ENCODE assay signal across 13 cellular contexts in the genomic region with DNA sequence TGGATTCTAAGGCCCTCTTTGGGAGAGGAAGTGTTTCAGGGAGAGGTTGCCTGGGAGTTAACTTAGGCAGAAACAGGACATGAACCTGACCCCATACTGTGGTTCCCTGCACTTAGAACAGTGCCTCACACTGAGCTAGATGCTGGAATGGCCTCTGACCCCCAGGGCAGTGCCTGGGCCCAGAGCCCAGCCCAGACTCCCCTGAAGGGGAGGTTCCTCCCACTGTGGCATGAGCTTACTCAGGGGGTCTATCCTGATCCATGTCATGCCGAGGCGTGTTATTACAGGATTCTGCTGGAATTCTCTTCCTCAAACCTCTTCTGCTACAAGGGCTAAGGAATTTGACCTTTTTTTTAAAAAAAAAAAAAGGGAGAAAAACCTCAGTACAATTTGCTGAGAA.
DNase-seq lines count a peak whose midpoint lies in the region; TF ChIP-seq lines count a peak whose summit lies in the region.
"Had no signal": no experiment of that assay in that cellular context is flagged by ENCODE, and none has a peak within 500 bp of the region (broad histone marks: within the 10 kb centered on the region; RNA-seq: fewer than 3 reads in every experiment).

No MANE protein-coding gene starts in this region.

- H3K9me2 ChIP-seq in Karpas-422 (replicated peaks; ENCODE audit: insufficient read depth, low read length), result no peaks in the 10 kb centered on the region

- H3K4me1 Mint-ChIP-seq in activated CD4-positive, alpha-beta T cell treated with anti-CD3 and anti-CD28 coated beads, Interleukin-2, amount 10 ng/mL, durations not matched to agents 7 days and 5 days, result peaks cover 29% of the 10 kb centered on the region
- peaks cover 86% of the 10 kb centered on the region for H3K4me1 Mint-ChIP-seq in nephron

- H4K20me1 ChIP-seq in Karpas-422 (ENCODE audit: insufficient read depth, low read depth, low read length), result peaks cover 3% of the 10 kb centered on the region; the same call in 1 of the 2 replicates

- no peak for TF ChIP-seq EP300 in transverse colon (IDR thresholded peaks at IDR 0.05; ENCODE audit: low read depth)

- H3K9ac ChIP-seq in Karpas-422 (ENCODE audit: low read length), result no peak overlapping the region
- H3K9ac ChIP-seq: KMS-11 had no signal

- H3K27me3 ChIP-seq in transverse colon, result no peaks in the 10 kb centered on the region
- no peaks in the 10 kb centered on the region for H3K27me3 ChIP-seq in Karpas-422 (ENCODE audit: low read length)

- no peak for TF ChIP-seq POLR2A in transverse colon (IDR thresholded peaks at IDR 0.05)

- in situ Hi-C loops in transverse colon (cut with MboI; ENCODE audit: low pct_ligation_motif_present in 1 of 4, low pct_unique_long_range_greater_than_20kb in 1 of 4, low sequenced_read_pairs in 3 of 4), result no loop called here

- POLR2A ChIA-PET in activated CD4-positive, alpha-beta T cell treated with anti-CD3 and anti-CD28 coated beads, Interleukin-2, amount 10 ng/mL, durations not matched to agents 7 days and 5 days (lab: Charles Lee), result interaction anchor here (0.7 kb wide), 1 partner anchor 37 kb away, joined by 3 read pairs; no protein-coding TSS in a partner anchor

- no peaks in the 10 kb centered on the region for H3K36me3 ChIP-seq in transverse colon
- no peaks in the 10 kb centered on the region for H3K36me3 ChIP-seq in Karpas-422 (ENCODE audit: insufficient read depth, low read length)

- CTCF ChIA-PET in activated CD4-positive, alpha-beta T cell treated with anti-CD3 and anti-CD28 coated beads, Interleukin-2, amount 10 ng/mL, durations not matched to agents 7 days and 5 days (lab: Charles Lee), result interaction anchor here (0.9 to 1.1 kb wide), 3 partner anchors 9 to 217 kb away, joined by 3 read pairs; no protein-coding TSS in a partner anchor

- TF ChIP-seq CTCF in nephron (IDR thresholded peaks at IDR 0.05; ENCODE audit: unreplicated experiment in 3 of 3) (no peak), transverse colon (IDR thresholded peaks at IDR 0.05) (no peak)

- H2AFZ ChIP-seq in Karpas-422 (ENCODE audit: low read length), result no peak overlapping the region

- DNase-seq in activated CD4-positive, alpha-beta T cell treated with anti-CD3 and anti-CD28 coated beads, Interleukin-2, amount 10 ng/mL, durations not matched to agents 7 days and 5 days, result no peak
- DNase-seq in activated CD4-positive, alpha-beta T cell treated with anti-CD3 and anti-CD28 coated beads, Interleukin-2, amount 50 U/mL, for 1 hour, result no peak
- DNase-seq in glomerular visceral epithelial cell (ENCODE audit: extremely low spot score) (peak; percentile 18), transverse colon (no peak), anterior cingulate cortex (lab: John Stamatoyannopoulos, UW) (no peak), Karpas-422 (no peak), SHP77 treated with DMSO at 0.1 percent for 48 hours (lab: John Stamatoyannopoulos, UW) (no peak)
- DNase-seq: CD8-positive, alpha-beta T cell; dermis blood vessel endothelial cell had no signal

- 80 to 86% methylated on average over 1 to 2 of the region's 2 CpGs for WGBS in transverse colon (ENCODE audit: low coverage in 1 of 2), 2 donors

- H3K9me3 ChIP-seq in transverse colon, result no peaks in the 10 kb centered on the region
- no peaks in the 10 kb centered on the region for H3K9me3 ChIP-seq in Karpas-422 (ENCODE audit: low read length)

- intact Hi-C loops in transverse colon (cut with DNase I; ENCODE audit: low total_unique reads), result loop anchor here (2.0 to 10.0 kb wide), 2 partner anchors 63 to 135 kb away; a partner anchor contains a TSS

- H3K4me3 Mint-ChIP-seq in activated CD4-positive, alpha-beta T cell treated with anti-CD3 and anti-CD28 coated beads, Interleukin-2, amount 10 ng/mL, durations not matched to agents 7 days and 5 days, result no peak overlapping the region
- peak overlapping the region in 1 of 3 experiments; percentile 1 for H3K4me3 Mint-ChIP-seq in nephron
- H3K4me3 Mint-ChIP-seq: activated naive CD4-positive, alpha-beta T cell treated with anti-CD3 and anti-CD28 coated beads, Interleukin-2, amount 50 U/mL, for 24 hours; CD8-positive, alpha-beta T cell had no signal

- no peak overlapping the region for H3K4me2 ChIP-seq in Karpas-422 (ENCODE audit: low read depth, low read length, poor library complexity, severe bottlenecking)
- H3K4me2 ChIP-seq: KMS-11 had no signal

- H3K27ac ChIP-seq in transverse colon, result peak overlapping the region; percentile 88 to 94 (median 89)
- no peak overlapping the region for H3K27ac ChIP-seq in Karpas-422 (ENCODE audit: low read length)
- H3K27ac ChIP-seq: 22Rv1, KMS-11 had no signal

- no peaks in the 10 kb centered on the region for H3K79me2 ChIP-seq in Karpas-422 (ENCODE audit: low read length)

- H3K4me3 ChIP-seq in transverse colon (no peak overlapping the region), Karpas-422 (ENCODE audit: low read length) (no peak overlapping the region)

- no peaks in the 10 kb centered on the region for H3K9me3 Mint-ChIP-seq in activated CD4-positive, alpha-beta T cell treated with anti-CD3 and anti-CD28 coated beads, Interleukin-2, amount 10 ng/mL, durations not matched to agents 7 days and 5 days
- H3K9me3 Mint-ChIP-seq in nephron, result no peaks in the 10 kb centered on the region
- H3K9me3 Mint-ChIP-seq: activated naive CD4-positive, alpha-beta T cell treated with anti-CD3 and anti-CD28 coated beads, Interleukin-2, amount 50 U/mL, for 24 hours; CD8-positive, alpha-beta T cell had no signal

- H3K27ac Mint-ChIP-seq in activated CD4-positive, alpha-beta T cell treated with anti-CD3 and anti-CD28 coated beads, Interleukin-2, amount 10 ng/mL, durations not matched to agents 7 days and 5 days, result peak overlapping the region; percentile 57
- H3K27ac Mint-ChIP-seq in nephron, result peak overlapping the region; percentile 91 to 96 (median 93)
- H3K27ac Mint-ChIP-seq: activated naive CD4-positive, alpha-beta T cell treated with anti-CD3 and anti-CD28 coated beads, Interleukin-2, amount 50 U/mL, for 24 hours; CD8-positive, alpha-beta T cell had no signal

- H3K27me3 Mint-ChIP-seq in activated CD4-positive, alpha-beta T cell treated with anti-CD3 and anti-CD28 coated beads, Interleukin-2, amount 10 ng/mL, durations not matched to agents 7 days and 5 days, result no peaks in the 10 kb centered on the region
- peaks cover 4% of the 10 kb centered on the region for H3K27me3 Mint-ChIP-seq in nephron (ENCODE audit: low read depth)
- H3K27me3 Mint-ChIP-seq: activated naive CD4-positive, alpha-beta T cell treated with anti-CD3 and anti-CD28 coated beads, Interleukin-2, amount 50 U/mL, for 24 hours had no signal

- H3K36me3 Mint-ChIP-seq in activated CD4-positive, alpha-beta T cell treated with anti-CD3 and anti-CD28 coated beads, Interleukin-2, amount 10 ng/mL, durations not matched to agents 7 days and 5 days (ENCODE audit: low read depth), result peaks cover 9% of the 10 kb centered on the region
- H3K36me3 Mint-ChIP-seq in nephron (ENCODE audit: low read depth), result peaks cover 20% of the 10 kb centered on the region

- H3K4me1 ChIP-seq in transverse colon (peaks cover 41 to 68% (median 51%) of the 10 kb centered on the region in 4 donors), Karpas-422 (ENCODE audit: low read length) (peaks cover 12% of the 10 kb centered on the region)
